1 cellular context compared by ENCODE assay signal in genomic region chr4:69875986-69876542, GRCh38.
TF ChIP-seq lines count a peak whose summit lies in the region.

No MANE protein-coding gene starts in this region.

TF ChIP-seq in HepG2, 621 proteins besides CTCF, POLR2A, EP300 and RAD21 (continues in another document):
- TF ChIP-seq FOXK2 (IDR thresholded peaks at IDR 0.05): no peak
- 0 out of 2 replicates have a peak, but pooled peaks have one; percentile 30 for TF ChIP-seq ARID5B (CRISPR knock-in tag; IDR thresholded peaks at IDR 0.05)
- TF ChIP-seq HMGXB3 (CRISPR knock-in tag; IDR thresholded peaks at IDR 0.05; ENCODE audit: borderline replicate concordance): 0 out of 2 replicates have a peak, but pooled peaks have one; percentile 14
- TF ChIP-seq HNF1A (IDR thresholded peaks at IDR 0.05; ENCODE audit: low read depth): peak; percentile 89
- peak; percentile 75; the same call in 1 of the 2 replicates for TF ChIP-seq HNF1A (CRISPR knock-in tag; IDR thresholded peaks at IDR 0.05; ENCODE audit: borderline replicate concordance)
- TF ChIP-seq KIAA2018 (CRISPR knock-in tag; IDR thresholded peaks at IDR 0.05; ENCODE audit: borderline replicate concordance): no peak
- peak; percentile 92 for TF ChIP-seq FOSL2 (CRISPR knock-in tag; IDR thresholded peaks at IDR 0.05)
- peak; percentile 30; the same call in 1 of the 2 replicates for TF ChIP-seq AHDC1 (CRISPR knock-in tag; IDR thresholded peaks at IDR 0.05; ENCODE audit: borderline replicate concordance)
- TF ChIP-seq FOXA3 (CRISPR knock-in tag; IDR thresholded peaks at IDR 0.05): 0 out of 2 replicates have a peak, but pooled peaks have one; percentile 21
- no peak for TF ChIP-seq ETV6 (CRISPR knock-in tag; conservative IDR thresholded peaks at IDR 0.05)
- peak; percentile 40; the same call in 1 of the 2 replicates for TF ChIP-seq DRAP1 (CRISPR knock-in tag; IDR thresholded peaks at IDR 0.05)
- no peak for TF ChIP-seq ZBTB7A (CRISPR knock-in tag; IDR thresholded peaks at IDR 0.05)
- 0 out of 2 replicates have a peak, but pooled peaks have one; percentile 11 for TF ChIP-seq FOXP4 (CRISPR knock-in tag; IDR thresholded peaks at IDR 0.05)
- TF ChIP-seq ZSCAN20 (CRISPR knock-in tag; IDR thresholded peaks at IDR 0.05; ENCODE audit: borderline replicate concordance): no peak
- no peak for TF ChIP-seq JUND (CRISPR knock-in tag; IDR thresholded peaks at IDR 0.05)
- TF ChIP-seq GATAD2A (CRISPR knock-in tag; IDR thresholded peaks at IDR 0.05): peak; percentile 58
- no peak for TF ChIP-seq ZC3H13 (CRISPR knock-in tag; IDR thresholded peaks at IDR 0.05)
- TF ChIP-seq ZMYM4 (CRISPR knock-in tag; IDR thresholded peaks at IDR 0.05): peak; percentile 87
